22 cellular contexts compared by ENCODE assay signal in genomic region chr2:206533977-206534376, GRCh38.
A peak's percentile ranks its signal among the peaks of the same experiment; 100 is the strongest.
DNase-seq lines count a peak whose midpoint lies in the region; ATAC-seq, FAIRE-seq and TF ChIP-seq lines count a peak whose summit lies in the region.
"Had no signal": no experiment of that assay in that cellular context is flagged by ENCODE, and none has a peak within 500 bp of the region (broad histone marks: within the 10 kb centered on the region; RNA-seq: fewer than 3 reads in every experiment).

No MANE protein-coding gene starts in this region.

- TF ChIP-seq POLR2A in transverse colon (IDR thresholded peaks at IDR 0.05), result no peak

- no peak for TF ChIP-seq EP300 in transverse colon (IDR thresholded peaks at IDR 0.05; ENCODE audit: low read depth)

- no peaks in the 10 kb centered on the region for H3K4me1 Mint-ChIP-seq in Caco-2 (ENCODE audit: low read depth, unreplicated experiment)

- WGBS in transverse colon (ENCODE audit: low coverage in 1 of 2), 2 donors, result 62 to 89% methylated on average over 1 of the region's 1 CpG

- FAIRE-seq in frontal cortex (lab: Jason Lieb, UNC), result peak; percentile 23
- FAIRE-seq: K562 had no signal

- CTCF ChIA-PET in Caco-2 (lab: Charles Lee), result no interaction called here

- no peak overlapping the region for H3K4me3 ChIP-seq in transverse colon
- no peak overlapping the region for H3K4me3 ChIP-seq in Caco-2 (ENCODE audit: low read depth, low read length)
- H3K4me3 ChIP-seq: BLaER1 treated with 17β-estradiol and CSF1 and Interleukin-3, amounts not matched to agents 10 nM and 100 nM; K562 had no signal

- H3K9me3 Mint-ChIP-seq in Caco-2 (ENCODE audit: unreplicated experiment), result no peaks in the 10 kb centered on the region

- intact Hi-C loops in transverse colon (cut with DNase I; ENCODE audit: low total_unique reads) (no loop called here), Caco-2 (cut with micrococcal nuclease; ENCODE audit: unreplicated experiment) (no loop called here)

- in situ Hi-C loops in transverse colon (cut with MboI; ENCODE audit: low pct_ligation_motif_present in 1 of 4, low pct_unique_long_range_greater_than_20kb in 1 of 4, low sequenced_read_pairs in 3 of 4), result no loop called here

- no peak overlapping the region for H3K27ac ChIP-seq in transverse colon
- H3K27ac ChIP-seq: BLaER1 treated with 17β-estradiol and CSF1 and Interleukin-3, amounts not matched to agents 10 nM and 100 nM; RWPE1 had no signal

- H3K36me3 Mint-ChIP-seq in Caco-2 (ENCODE audit: insufficient read depth, unreplicated experiment), result peaks cover 6% of the 10 kb centered on the region
- H3K36me3 Mint-ChIP-seq: CD8-positive, alpha-beta memory T cell had no signal

- POLR2A ChIA-PET in Caco-2 (lab: Charles Lee), result interaction anchor here (0.6 kb wide), 1 partner anchor 1062 kb away, joined by 3 read pairs; no protein-coding TSS in a partner anchor

- DNase-seq in frontal cortex (ENCODE audit: low spot score in 2 of 2) (no peak), transverse colon (no peak), NCI-H774 (lab: John Stamatoyannopoulos, UW) (no peak), SK-N-DZ (ENCODE audit: low spot score) (no peak), Caco-2 (no peak)
- DNase-seq: CD8-positive, alpha-beta memory T cell; DMS79 treated with DMSO at 0.1 percent for 48 hours; GOT3; NCI-H187; NCI-H2107; NCI-H524; PC-3; SIG-M5; T-helper 1 cell; T-helper 9 cell had no signal

- no peaks in the 10 kb centered on the region for H3K27me3 Mint-ChIP-seq in Caco-2 (ENCODE audit: insufficient read depth, unreplicated experiment)

- BruUV-seq in Caco-2 (replicated peaks; lab: Mats Ljungman, UMichigan), result no TSS peak

- H3K36me3 ChIP-seq in transverse colon, result no peaks in the 10 kb centered on the region
- H3K36me3 ChIP-seq in Caco-2 (ENCODE audit: control insufficient read depth, insufficient read depth, low read length), result no peaks in the 10 kb centered on the region
- H3K36me3 ChIP-seq: BLaER1 treated with 17β-estradiol and CSF1 and Interleukin-3, amounts not matched to agents 10 nM and 100 nM had no signal

- H3K4me1 ChIP-seq in transverse colon (no peaks in the 10 kb centered on the region), Caco-2 (no peaks in the 10 kb centered on the region; the same call in 1 of the 2 replicates)

- H3K27ac Mint-ChIP-seq in Caco-2 (ENCODE audit: unreplicated experiment), result no peak overlapping the region
- H3K27ac Mint-ChIP-seq: CD8-positive, alpha-beta memory T cell had no signal

- TF ChIP-seq CTCF in transverse colon (IDR thresholded peaks at IDR 0.05), result no peak
- TF ChIP-seq CTCF in Caco-2 (IDR thresholded peaks at IDR 0.05; ENCODE audit: insufficient read depth in 1 of 2, low read depth in 1 of 2, low read length in 1 of 2, severe bottlenecking in 1 of 2, unreplicated experiment in 1 of 2), result no peak

- H3K27me3 ChIP-seq in transverse colon (no peaks in the 10 kb centered on the region), Caco-2 (replicated peaks; ENCODE audit: control insufficient read depth, insufficient read depth, low read length) (no peaks in the 10 kb centered on the region)
- H3K27me3 ChIP-seq: BLaER1 treated with 17β-estradiol and CSF1 and Interleukin-3, amounts not matched to agents 10 nM and 100 nM had no signal

- H3K4me3 Mint-ChIP-seq in Caco-2 (ENCODE audit: unreplicated experiment), result no peak overlapping the region
- H3K4me3 Mint-ChIP-seq: CD8-positive, alpha-beta memory T cell had no signal

- H3K9me3 ChIP-seq in transverse colon (no peaks in the 10 kb centered on the region), Caco-2 (no peaks in the 10 kb centered on the region)
- H3K9me3 ChIP-seq: BLaER1 treated with 17β-estradiol and CSF1 and Interleukin-3, amounts not matched to agents 10 nM and 100 nM had no signal

- ATAC-seq in GM19351 (IDR thresholded peaks at IDR 0.05; ENCODE audit: unreplicated experiment), result peak; percentile 84
- ATAC-seq in HG02852 (IDR thresholded peaks at IDR 0.05; ENCODE audit: unreplicated experiment), result peak; percentile 43
- peak; percentile 48 for ATAC-seq in HG03432 (IDR thresholded peaks at IDR 0.05; ENCODE audit: unreplicated experiment)
- ATAC-seq: HCT116, K562, PC-3 had no signal
